11 cellular contexts compared by ENCODE assay signal in genomic region chr12:54016478-54016964, GRCh38. TPM values are rescaled to one million over a fixed set of nuclear protein-coding genes. Genes with fewer than 3 reads are reported as not detected.
DNase-seq lines count a peak whose midpoint lies in the region; ATAC-seq and TF ChIP-seq lines count a peak whose summit lies in the region.
"Had no signal": no experiment of that assay in that cellular context is flagged by ENCODE, and none has a peak within 500 bp of the region (broad histone marks: within the 10 kb centered on the region; RNA-seq: fewer than 3 reads in every experiment).

No MANE protein-coding gene starts in this region.

- TF ChIP-seq POLR2A in sigmoid colon (IDR thresholded peaks at IDR 0.05) = no peak

- H3K4me1 ChIP-seq in DOHH2 (ENCODE audit: control insufficient read depth, low read length) (peaks cover 10% of the 10 kb centered on the region), neuronal stem cell (ENCODE audit: control insufficient read depth in 2 of 2, insufficient read depth in 1 of 2, low read depth in 1 of 2, low read length in 2 of 2) (peaks cover 0 to 6% of the 10 kb centered on the region in 2 donors), sigmoid colon (peaks cover 0 to 43% (median 34%) of the 10 kb centered on the region in 4 donors)

- intact Hi-C loops in activated T-helper 1 cell treated with anti-CD3 and anti-CD28 coated beads, Interleukin-12 subunit alpha, Interleukin-12 subunit beta, Interleukin-2, Interleukin-4 antibody, amounts not matched to agents 30 ng/mL and 10 ng/mL and 1 ng/mL, durations not matched to agents 14 hours and 24 hours and 36 hours (cut with micrococcal nuclease) = no loop called here
- intact Hi-C loops in sigmoid colon (cut with DNase I) = no loop called here

- H3K27me3 ChIP-seq in DOHH2 (ENCODE audit: control insufficient read depth, low read length) (peaks cover 43% of the 10 kb centered on the region), neuronal stem cell (ENCODE audit: control insufficient read depth in 3 of 3, insufficient read depth in 3 of 3, low read depth in 1 of 3, low read length in 3 of 3) (peaks cover 58 to 98% (median 95%) of the 10 kb centered on the region in 3 experiments), sigmoid colon (peaks cover 79 to 100% (median 98%) of the 10 kb centered on the region in 3 donors)

- no peak overlapping the region for H2AK5ac ChIP-seq in neuronal stem cell (ENCODE audit: low read depth, low read length)

- H4K8ac ChIP-seq in neuronal stem cell (ENCODE audit: low read depth, low read length) = no peak overlapping the region

- H3K36me3 Mint-ChIP-seq in brain = no peaks in the 10 kb centered on the region
- peaks cover 7% of the 10 kb centered on the region for H3K36me3 Mint-ChIP-seq in activated T-helper 17 cell treated with anti-CD3 and anti-CD28 coated beads, Interleukin-2, amount 50 U/mL, for 72 hours (ENCODE audit: low read depth)
- no peaks in the 10 kb centered on the region for H3K36me3 Mint-ChIP-seq in activated T-helper 1 cell treated with anti-CD3 and anti-CD28 coated beads, Interleukin-12 subunit alpha, Interleukin-12 subunit beta, Interleukin-2, Interleukin-4 antibody, amounts not matched to agents 30 ng/mL and 10 ng/mL and 1 ng/mL, durations not matched to agents 14 hours and 24 hours and 36 hours (ENCODE audit: low read depth)

- H3K4ac ChIP-seq in neuronal stem cell (ENCODE audit: low read length) = no peak overlapping the region

- H3K18ac ChIP-seq in neuronal stem cell (ENCODE audit: low read length) = no peak overlapping the region

- H3K9me3 Mint-ChIP-seq in brain = peaks cover 0 to 5% (median 0%) of the 10 kb centered on the region in 5 experiments
- no peaks in the 10 kb centered on the region for H3K9me3 Mint-ChIP-seq in activated T-helper 17 cell treated with anti-CD3 and anti-CD28 coated beads, Interleukin-2, amount 50 U/mL, for 72 hours
- no peaks in the 10 kb centered on the region for H3K9me3 Mint-ChIP-seq in activated T-helper 1 cell treated with anti-CD3 and anti-CD28 coated beads, Interleukin-12 subunit alpha, Interleukin-12 subunit beta, Interleukin-2, Interleukin-4 antibody, amounts not matched to agents 30 ng/mL and 10 ng/mL and 1 ng/mL, durations not matched to agents 14 hours and 24 hours and 36 hours

- no peak overlapping the region for H2BK5ac ChIP-seq in neuronal stem cell (ENCODE audit: low read length)

- H2BK15ac ChIP-seq in neuronal stem cell (ENCODE audit: low read length) = no peak overlapping the region

- H3F3A ChIP-seq in DOHH2 (ENCODE audit: control insufficient read depth, insufficient read depth) = no peaks in the 10 kb centered on the region; the same call in 1 of the 2 replicates

- H3K4me2 ChIP-seq in DOHH2 (ENCODE audit: low read length) (peak overlapping the region; percentile 89), neuronal stem cell (ENCODE audit: insufficient read depth, low read length, poor library complexity, severe bottlenecking) (no peak overlapping the region)

- H3K4me1 Mint-ChIP-seq in brain = peaks cover 32% of the 10 kb centered on the region
- peaks cover 8% of the 10 kb centered on the region for H3K4me1 Mint-ChIP-seq in activated T-helper 17 cell treated with anti-CD3 and anti-CD28 coated beads, Interleukin-2, amount 50 U/mL, for 72 hours
- H3K4me1 Mint-ChIP-seq in activated T-helper 1 cell treated with anti-CD3 and anti-CD28 coated beads, Interleukin-12 subunit alpha, Interleukin-12 subunit beta, Interleukin-2, Interleukin-4 antibody, amounts not matched to agents 30 ng/mL and 10 ng/mL and 1 ng/mL, durations not matched to agents 14 hours and 24 hours and 36 hours (ENCODE audit: low read depth) = peaks cover 20% of the 10 kb centered on the region

- no peak overlapping the region for H3K23ac ChIP-seq in neuronal stem cell (ENCODE audit: low read depth, low read length, poor library complexity)

- TF ChIP-seq EP300 in sigmoid colon (IDR thresholded peaks at IDR 0.05) = no peak

- H3K14ac ChIP-seq in neuronal stem cell (ENCODE audit: low read length) = no peak overlapping the region

- H2BK120ac ChIP-seq in neuronal stem cell (ENCODE audit: low read depth, low read length) = no peak overlapping the region

- no peak for ATAC-seq in activated T-helper 17 cell treated with anti-CD3 and anti-CD28 coated beads, Interleukin-2, amount 50 U/mL, for 72 hours (replicated peaks)

- H3K9me2 ChIP-seq in DOHH2 (replicated peaks; ENCODE audit: control insufficient read depth, low read length) = no peaks in the 10 kb centered on the region

- H3K4me3 Mint-ChIP-seq in brain = peak overlapping the region in 3 of 5 experiments; percentile 88 to 96 (median 89)
- no peak overlapping the region for H3K4me3 Mint-ChIP-seq in activated T-helper 17 cell treated with anti-CD3 and anti-CD28 coated beads, Interleukin-2, amount 50 U/mL, for 72 hours
- H3K4me3 Mint-ChIP-seq in activated T-helper 1 cell treated with anti-CD3 and anti-CD28 coated beads, Interleukin-12 subunit alpha, Interleukin-12 subunit beta, Interleukin-2, Interleukin-4 antibody, amounts not matched to agents 30 ng/mL and 10 ng/mL and 1 ng/mL, durations not matched to agents 14 hours and 24 hours and 36 hours = no peak overlapping the region

- no peak overlapping the region for H3K9ac ChIP-seq in neuronal stem cell (ENCODE audit: low read depth, low read length, poor library complexity)

- WGBS in neuronal stem cell (ENCODE audit: extremely low coverage in 2 of 2, insufficient read length in 2 of 2, insufficient replicate concordance in 1 of 2), 2 donors = no CpG with 5 or more reads among the region's 25 CpGs
- WGBS in sigmoid colon, 2 donors = 3 to 4% methylated on average over 25 of the region's 25 CpGs

- H4K91ac ChIP-seq in neuronal stem cell (ENCODE audit: low read depth, low read length, poor library complexity) = no peak overlapping the region

- no peak overlapping the region for H3K4me3 ChIP-seq in DOHH2 (ENCODE audit: low read length)
- H3K4me3 ChIP-seq in neuronal stem cell (ENCODE audit: low read length in 2 of 2) = no peak overlapping the region
- peak overlapping the region in 1 of 4 donors; percentile 47 for H3K4me3 ChIP-seq in sigmoid colon

- H3K79me2 ChIP-seq in DOHH2 (ENCODE audit: control insufficient read depth, low read length) = 0 out of 2 replicates have a peak, but pooled peaks cover 4% of the 10 kb centered on the region

- H3K36me3 ChIP-seq in DOHH2 (ENCODE audit: control insufficient read depth, low read length) (no peaks in the 10 kb centered on the region), neuronal stem cell (replicated peaks in 1 of 2; ENCODE audit: control insufficient read depth in 2 of 2, insufficient read depth in 2 of 2, low read length in 2 of 2) (no peaks in the 10 kb centered on the region), sigmoid colon (no peaks in the 10 kb centered on the region)
- H3K36me3 ChIP-seq: neutrophil had no signal

- H3K27ac Mint-ChIP-seq in brain = peak overlapping the region in 2 of 5 experiments; percentile 67 to 97
- H3K27ac Mint-ChIP-seq in activated T-helper 17 cell treated with anti-CD3 and anti-CD28 coated beads, Interleukin-2, amount 50 U/mL, for 72 hours = no peak overlapping the region
- no peak overlapping the region for H3K27ac Mint-ChIP-seq in activated T-helper 1 cell treated with anti-CD3 and anti-CD28 coated beads, Interleukin-12 subunit alpha, Interleukin-12 subunit beta, Interleukin-2, Interleukin-4 antibody, amounts not matched to agents 30 ng/mL and 10 ng/mL and 1 ng/mL, durations not matched to agents 14 hours and 24 hours and 36 hours

- peak; percentile 49 for DNase-seq in NCI-H1694 (lab: John Stamatoyannopoulos, UW)
- peak; percentile 92 for DNase-seq in renal cortical epithelial cell (ENCODE audit: low read depth)
- DNase-seq in activated T-helper 1 cell treated with anti-CD3 and anti-CD28 coated beads, Interleukin-12 subunit alpha, Interleukin-12 subunit beta, Interleukin-2, Interleukin-4 antibody, amounts not matched to agents 30 ng/mL and 10 ng/mL and 1 ng/mL, durations not matched to agents 14 hours and 24 hours and 36 hours (ENCODE audit: low spot score) = no peak
- no peak for DNase-seq in neuronal stem cell (ENCODE audit: low spot score)
- DNase-seq in sigmoid colon = no peak
- DNase-seq: dermis blood vessel endothelial cell had no signal

- TF ChIP-seq CTCF in DOHH2 (IDR thresholded peaks at IDR 0.05; ENCODE audit: low read depth, low read length, poor library complexity, severe bottlenecking) = no peak
- TF ChIP-seq CTCF in brain (conservative IDR thresholded peaks at IDR 0.05) = no peak
- TF ChIP-seq CTCF in sigmoid colon (IDR thresholded peaks at IDR 0.05) = no peak

- no peaks in the 10 kb centered on the region for H4K20me1 ChIP-seq in DOHH2 (ENCODE audit: control insufficient read depth, insufficient read depth, low read depth, low read length)

- peaks cover 98% of the 10 kb centered on the region for H3K27me3 Mint-ChIP-seq in brain
- peaks cover 53% of the 10 kb centered on the region for H3K27me3 Mint-ChIP-seq in activated T-helper 17 cell treated with anti-CD3 and anti-CD28 coated beads, Interleukin-2, amount 50 U/mL, for 72 hours
- H3K27me3 Mint-ChIP-seq in activated T-helper 1 cell treated with anti-CD3 and anti-CD28 coated beads, Interleukin-12 subunit alpha, Interleukin-12 subunit beta, Interleukin-2, Interleukin-4 antibody, amounts not matched to agents 30 ng/mL and 10 ng/mL and 1 ng/mL, durations not matched to agents 14 hours and 24 hours and 36 hours (ENCODE audit: insufficient read depth) = peaks cover 71% of the 10 kb centered on the region

- no peak overlapping the region for H3K27ac ChIP-seq in DOHH2 (ENCODE audit: low read depth, low read length)
- no peak overlapping the region for H3K27ac ChIP-seq in neuronal stem cell (replicated peaks; ENCODE audit: low read length)
- H3K27ac ChIP-seq in sigmoid colon = no peak overlapping the region
- H3K27ac ChIP-seq: neutrophil had no signal

- no peak overlapping the region for H2BK12ac ChIP-seq in neuronal stem cell (ENCODE audit: low read length)

- H3K79me1 ChIP-seq in neuronal stem cell (ENCODE audit: low read depth, low read length) = no peaks in the 10 kb centered on the region

- no peaks in the 10 kb centered on the region for H3K9me3 ChIP-seq in DOHH2 (ENCODE audit: control insufficient read depth, insufficient read depth, low read length)
- peaks cover 0 to 5% of the 10 kb centered on the region in 2 donors for H3K9me3 ChIP-seq in neuronal stem cell (replicated peaks in 1 of 2; ENCODE audit: control insufficient read depth in 2 of 2, insufficient read depth in 1 of 2, low read depth in 1 of 2, low read length in 2 of 2)
- H3K9me3 ChIP-seq in sigmoid colon = no peaks in the 10 kb centered on the region
- H3K9me3 ChIP-seq: neutrophil had no signal

- no peak overlapping the region for H2AFZ ChIP-seq in neuronal stem cell (ENCODE audit: low read length)

RNA-seq across cellular contexts. Expression of gene HOXC8, which starts 7.7 kb away (rescaled TPM):
- polyA plus RNA-seq in brain (ENCODE audit: insufficient read depth, low read depth, low replicate concordance) = not detected
- total RNA-seq in renal cortical epithelial cell = 0.87 and 1.8 TPM in 2 replicates
- total RNA-seq in activated T-helper 17 cell treated with anti-CD3 and anti-CD28 coated beads, Interleukin-2, amount 50 U/mL, for 72 hours = not detected
- total RNA-seq in activated T-helper 1 cell treated with anti-CD3 and anti-CD28 coated beads, Interleukin-12 subunit alpha, Interleukin-12 subunit beta, Interleukin-2, Interleukin-4 antibody, amounts not matched to agents 30 ng/mL and 10 ng/mL and 1 ng/mL, durations not matched to agents 14 hours and 24 hours and 36 hours = not detected in 2 replicates
- not detected for polyA plus RNA-seq in neuronal stem cell (2013, experiment 1 of 2)
- polyA plus RNA-seq in neuronal stem cell (2013, experiment 2 of 2) = not detected
- not detected for total RNA-seq in sigmoid colon
- 1 to 10 TPM in 1 of 3 donors, not detected in 2; 1.8 TPM for polyA plus RNA-seq in sigmoid colon
- total RNA-seq: dermis blood vessel endothelial cell, temporal lobe had no signal

RNA-seq across cellular contexts. Expression of gene HOXC6, which starts 11.7 kb away (rescaled TPM):
- not detected for polyA plus RNA-seq in brain (ENCODE audit: insufficient read depth, low read depth, low replicate concordance)
- 0.35 and 6.0 TPM in 2 replicates for total RNA-seq in renal cortical epithelial cell
- not detected for total RNA-seq in activated T-helper 17 cell treated with anti-CD3 and anti-CD28 coated beads, Interleukin-2, amount 50 U/mL, for 72 hours
- not detected in 2 replicates for total RNA-seq in activated T-helper 1 cell treated with anti-CD3 and anti-CD28 coated beads, Interleukin-12 subunit alpha, Interleukin-12 subunit beta, Interleukin-2, Interleukin-4 antibody, amounts not matched to agents 30 ng/mL and 10 ng/mL and 1 ng/mL, durations not matched to agents 14 hours and 24 hours and 36 hours
- not detected for polyA plus RNA-seq in neuronal stem cell (2013, experiment 1 of 2)
- not detected for polyA plus RNA-seq in neuronal stem cell (2013, experiment 2 of 2)
- not detected for total RNA-seq in sigmoid colon
- not detected for polyA plus RNA-seq in sigmoid colon
- total RNA-seq: temporal lobe had no signal

RNA-seq across cellular contexts. Expression of gene HOXC5, which starts 16.3 kb away (rescaled TPM):
- polyA plus RNA-seq in brain (ENCODE audit: insufficient read depth, low read depth, low replicate concordance) (not detected), sigmoid colon (under 1 TPM in 1 of 3 donors, not detected in 2; 0.03 TPM)
- total RNA-seq in renal cortical epithelial cell (0.80 TPM in 1 of 2 replicates, not detected in the other), sigmoid colon (1 to 10 TPM in 1 of 4 donors, not detected in 3; 1.4 TPM)
- total RNA-seq in activated T-helper 17 cell treated with anti-CD3 and anti-CD28 coated beads, Interleukin-2, amount 50 U/mL, for 72 hours = not detected
- not detected in 2 replicates for total RNA-seq in activated T-helper 1 cell treated with anti-CD3 and anti-CD28 coated beads, Interleukin-12 subunit alpha, Interleukin-12 subunit beta, Interleukin-2, Interleukin-4 antibody, amounts not matched to agents 30 ng/mL and 10 ng/mL and 1 ng/mL, durations not matched to agents 14 hours and 24 hours and 36 hours
- not detected for polyA plus RNA-seq in neuronal stem cell (2013, experiment 1 of 2)
- not detected for polyA plus RNA-seq in neuronal stem cell (2013, experiment 2 of 2)
- total RNA-seq: dermis blood vessel endothelial cell, temporal lobe had no signal

RNA-seq across cellular contexts. Expression of gene HOXC9, which starts 16.6 kb away (rescaled TPM):
- polyA plus RNA-seq in brain (ENCODE audit: insufficient read depth, low read depth, low replicate concordance) (not detected), sigmoid colon (under 1 TPM in 1 of 3 donors, not detected in 2; 0.04 TPM)
- total RNA-seq in renal cortical epithelial cell (5.9 and 6.5 TPM in 2 replicates), sigmoid colon (not detected)
- not detected for total RNA-seq in activated T-helper 17 cell treated with anti-CD3 and anti-CD28 coated beads, Interleukin-2, amount 50 U/mL, for 72 hours
- total RNA-seq in activated T-helper 1 cell treated with anti-CD3 and anti-CD28 coated beads, Interleukin-12 subunit alpha, Interleukin-12 subunit beta, Interleukin-2, Interleukin-4 antibody, amounts not matched to agents 30 ng/mL and 10 ng/mL and 1 ng/mL, durations not matched to agents 14 hours and 24 hours and 36 hours = not detected in 2 replicates
- not detected for polyA plus RNA-seq in neuronal stem cell (2013, experiment 1 of 2)
- polyA plus RNA-seq in neuronal stem cell (2013, experiment 2 of 2) = not detected
- total RNA-seq: temporal lobe had no signal

RNA-seq across cellular contexts. Expression of gene HOXC10, which starts 31.6 kb away (rescaled TPM):
- polyA plus RNA-seq in brain (ENCODE audit: insufficient read depth, low read depth, low replicate concordance) = not detected
- 1.6 and 15.3 TPM in 2 replicates for total RNA-seq in renal cortical epithelial cell
- total RNA-seq in activated T-helper 17 cell treated with anti-CD3 and anti-CD28 coated beads, Interleukin-2, amount 50 U/mL, for 72 hours = not detected
- total RNA-seq in activated T-helper 1 cell treated with anti-CD3 and anti-CD28 coated beads, Interleukin-12 subunit alpha, Interleukin-12 subunit beta, Interleukin-2, Interleukin-4 antibody, amounts not matched to agents 30 ng/mL and 10 ng/mL and 1 ng/mL, durations not matched to agents 14 hours and 24 hours and 36 hours = not detected in 2 replicates
- polyA plus RNA-seq in neuronal stem cell (2013, experiment 1 of 2) = not detected
- polyA plus RNA-seq in neuronal stem cell (2013, experiment 2 of 2) = not detected
- not detected for total RNA-seq in sigmoid colon
- not detected for polyA plus RNA-seq in sigmoid colon
- total RNA-seq: temporal lobe had no signal

Comparison
In these comparisons a context has a peak if more than half of its experiments do, and no peak if none do; other contexts are left out.
1. DNase-seq: peak in NCI-H1694 (single experiment) and renal cortical epithelial cell (single experiment); none in activated T-helper 1 cell treated with anti-CD3 and anti-CD28 coated beads, Interleukin-12 subunit alpha, Interleukin-12 subunit beta, Interleukin-2, Interleukin-4 antibody, amounts not matched to agents 30 ng/mL and 10 ng/mL and 1 ng/mL, durations not matched to agents 14 hours and 24 hours and 36 hours (single experiment), neuronal stem cell (single experiment) and sigmoid colon (single experiment).
2. H3K4me3 Mint-ChIP-seq: peak in brain (3 of 5); none in activated T-helper 17 cell treated with anti-CD3 and anti-CD28 coated beads, Interleukin-2, amount 50 U/mL, for 72 hours (single experiment) and activated T-helper 1 cell treated with anti-CD3 and anti-CD28 coated beads, Interleukin-12 subunit alpha, Interleukin-12 subunit beta, Interleukin-2, Interleukin-4 antibody, amounts not matched to agents 30 ng/mL and 10 ng/mL and 1 ng/mL, durations not matched to agents 14 hours and 24 hours and 36 hours (single experiment).